23 cellular contexts compared by ENCODE assay signal in genomic region chr6:153591165-153591564, GRCh38.
A peak's percentile ranks its signal among the peaks of the same experiment; 100 is the strongest.
DNase-seq lines count a peak whose midpoint lies in the region; ATAC-seq, FAIRE-seq and TF ChIP-seq lines count a peak whose summit lies in the region.
"Had no signal": no experiment of that assay in that cellular context is flagged by ENCODE, and none has a peak within 500 bp of the region (broad histone marks: within the 10 kb centered on the region; RNA-seq: fewer than 3 reads in every experiment).

No MANE protein-coding gene starts in this region.

- H3K9me3 ChIP-seq in mesodermal cell (ENCODE audit: control insufficient read depth, low read length), result no peaks in the 10 kb centered on the region
- H3K9me3 ChIP-seq: BLaER1, tibial artery had no signal

- no peaks in the 10 kb centered on the region for H3K36me3 Mint-ChIP-seq in activated CD4-positive, alpha-beta T cell treated with anti-CD3 and anti-CD28 coated beads for 36 hours (ENCODE audit: low read depth)
- H3K36me3 Mint-ChIP-seq: brain; natural killer cell treated with Interleukin-12 subunit alpha and Interleukin-12 subunit beta and Interleukin-15 and Interleukin-18, amount 100 ng/mL, for 72 hours; stimulated activated effector memory CD8-positive, alpha-beta T cell treated with anti-CD3 and anti-CD28 coated beads, Interleukin-12 subunit alpha, Interleukin-12 subunit beta, amount 100 ng/mL, for 72 hours; WTC11 had no signal

- no peak overlapping the region for H3K4me3 Mint-ChIP-seq in activated CD4-positive, alpha-beta T cell treated with anti-CD3 and anti-CD28 coated beads for 36 hours
- H3K4me3 Mint-ChIP-seq: activated naive CD4-positive, alpha-beta T cell treated with anti-CD3 and anti-CD28 coated beads for 36 hours; brain; natural killer cell treated with Interleukin-12 subunit alpha and Interleukin-12 subunit beta and Interleukin-15 and Interleukin-18, amount 100 ng/mL, for 72 hours; stimulated activated effector memory CD8-positive, alpha-beta T cell treated with anti-CD3 and anti-CD28 coated beads, Interleukin-12 subunit alpha, Interleukin-12 subunit beta, amount 100 ng/mL, for 72 hours; WTC11 had no signal

- no peak for TF ChIP-seq POLR2A in erythroblast (IDR thresholded peaks at IDR 0.05; ENCODE audit: low read length)

- intact Hi-C loops in activated CD4-positive, alpha-beta T cell treated with anti-CD3 and anti-CD28 coated beads for 36 hours (cut with DNase I, micrococcal nuclease), result no loop called here

- POLR2A ChIA-PET in activated CD4-positive, alpha-beta T cell treated with anti-CD3 and anti-CD28 coated beads for 36 hours (lab: Charles Lee), result no interaction called here

- H3K9me3 Mint-ChIP-seq in activated CD4-positive, alpha-beta T cell treated with anti-CD3 and anti-CD28 coated beads for 36 hours (ENCODE audit: low read depth), result no peaks in the 10 kb centered on the region
- H3K9me3 Mint-ChIP-seq: activated naive CD4-positive, alpha-beta T cell treated with anti-CD3 and anti-CD28 coated beads for 36 hours; brain; WTC11 had no signal

- H3K27me3 Mint-ChIP-seq in activated CD4-positive, alpha-beta T cell treated with anti-CD3 and anti-CD28 coated beads for 36 hours, result no peaks in the 10 kb centered on the region
- H3K27me3 Mint-ChIP-seq: natural killer cell treated with Interleukin-12 subunit alpha and Interleukin-12 subunit beta and Interleukin-15 and Interleukin-18, amount 100 ng/mL, for 72 hours had no signal

- no peak for FAIRE-seq in frontal cortex (lab: Jason Lieb, UNC)

- H3K4me3 ChIP-seq in mesodermal cell (ENCODE audit: extremely low read depth, insufficient read depth, low read length, poor library complexity, severe bottlenecking), result no peak overlapping the region
- H3K4me3 ChIP-seq: BLaER1, lung, tibial artery had no signal

- H3K4me1 Mint-ChIP-seq in activated CD4-positive, alpha-beta T cell treated with anti-CD3 and anti-CD28 coated beads for 36 hours, result peaks cover 10% of the 10 kb centered on the region
- H3K4me1 Mint-ChIP-seq: stimulated activated effector memory CD8-positive, alpha-beta T cell treated with anti-CD3 and anti-CD28 coated beads, Interleukin-12 subunit alpha, Interleukin-12 subunit beta, amount 100 ng/mL, for 72 hours had no signal

- peak overlapping the region; percentile 52 for H3K27ac ChIP-seq in mesodermal cell (ENCODE audit: low read depth, low read length, severe bottlenecking)
- H3K27ac ChIP-seq: 22Rv1, BLaER1, tibial artery had no signal

- H3K36me3 ChIP-seq in mesodermal cell (ENCODE audit: control insufficient read depth, insufficient read depth, low read length), result no peaks in the 10 kb centered on the region
- H3K36me3 ChIP-seq: BLaER1, tibial artery had no signal

- ATAC-seq in activated CD4-positive, alpha-beta T cell treated with anti-CD3 and anti-CD28 coated beads for 36 hours, result peak; percentile 26
- ATAC-seq in GM21381 (IDR thresholded peaks at IDR 0.05; ENCODE audit: unreplicated experiment) (peak; percentile 69), HG03432 (IDR thresholded peaks at IDR 0.05; ENCODE audit: unreplicated experiment) (peak; percentile 83), HG03108 (IDR thresholded peaks at IDR 0.05; ENCODE audit: unreplicated experiment) (no peak)
- ATAC-seq: esophagus mucosa; natural killer cell treated with Interleukin-12 subunit alpha and Interleukin-12 subunit beta and Interleukin-15 and Interleukin-18, amount 100 ng/mL, for 72 hours; Right ventricle myocardium inferior; stimulated activated effector memory CD8-positive, alpha-beta T cell treated with anti-CD3 and anti-CD28 coated beads, Interleukin-12 subunit alpha, Interleukin-12 subunit beta, amount 100 ng/mL, for 72 hours; WTC11 had no signal

- H3K4me1 ChIP-seq in mesodermal cell (ENCODE audit: control insufficient read depth, insufficient read depth, low read length, poor library complexity, severe bottlenecking), result peaks cover 12% of the 10 kb centered on the region
- H3K4me1 ChIP-seq: BLaER1, tibial artery had no signal

- H3K27ac Mint-ChIP-seq in activated CD4-positive, alpha-beta T cell treated with anti-CD3 and anti-CD28 coated beads for 36 hours, result no peak overlapping the region
- H3K27ac Mint-ChIP-seq: activated naive CD4-positive, alpha-beta T cell treated with anti-CD3 and anti-CD28 coated beads for 36 hours; brain; natural killer cell treated with Interleukin-12 subunit alpha and Interleukin-12 subunit beta and Interleukin-15 and Interleukin-18, amount 100 ng/mL, for 72 hours; stimulated activated effector memory CD8-positive, alpha-beta T cell treated with anti-CD3 and anti-CD28 coated beads, Interleukin-12 subunit alpha, Interleukin-12 subunit beta, amount 100 ng/mL, for 72 hours; WTC11 had no signal

- no peak for DNase-seq in activated CD4-positive, alpha-beta T cell treated with anti-CD3 and anti-CD28 coated beads for 36 hours
- no peak for DNase-seq in activated CD4-positive, alpha-beta T cell treated with anti-CD3 and anti-CD28 coated beads, Interleukin-2, amount 50 U/mL, for 48 hours
- DNase-seq in frontal cortex (ENCODE audit: low spot score in 2 of 2), result no peak
- DNase-seq in erythroblast (lab: John Stamatoyannopoulos, UW), result no peak
- DNase-seq: activated naive CD4-positive, alpha-beta T cell treated with anti-CD3 and anti-CD28 coated beads for 36 hours; dermis blood vessel endothelial cell; Kasumi-1; NCI-H1436; NCI-H2227 treated with DMSO at 0.1 percent for 48 hours; tibial artery had no signal

- CTCF ChIA-PET in activated CD4-positive, alpha-beta T cell treated with anti-CD3 and anti-CD28 coated beads for 36 hours (lab: Charles Lee), result no interaction called here
